In the genomic region with DNA sequence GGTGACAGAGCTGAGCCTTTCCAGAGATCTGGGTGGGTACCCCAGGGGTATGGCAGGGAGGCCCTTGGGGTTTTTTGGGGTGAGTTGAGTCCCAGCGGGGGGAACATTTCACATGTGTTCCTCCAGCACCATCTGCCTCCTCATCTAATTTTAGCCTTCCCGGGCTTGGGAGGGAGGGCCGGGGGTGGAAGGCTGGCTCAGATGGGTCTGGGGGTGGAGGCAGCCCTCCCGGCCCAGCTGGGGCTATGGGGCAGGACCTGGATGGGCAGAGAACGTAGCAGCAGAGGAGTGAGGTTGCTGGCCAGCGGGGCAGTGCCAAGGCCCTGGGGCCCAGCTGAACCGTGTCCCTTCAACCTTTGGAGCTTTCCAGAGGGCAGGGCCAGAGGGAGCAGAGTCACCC, we compare ENCODE assay signal across 23 cellular contexts.
"Had no signal": no experiment of that assay in that cellular context is flagged by ENCODE, and none has a peak within 500 bp of the region (broad histone marks: within the 10 kb centered on the region; RNA-seq: fewer than 3 reads in every experiment).

No MANE protein-coding gene starts in this region.

- H3K4me1 ChIP-seq: foreskin keratinocyte, right lobe of liver had no signal

- H3K36me3 Mint-ChIP-seq: activated naive CD4-positive, alpha-beta T cell treated with anti-CD3 and anti-CD28 coated beads, Interleukin-2, amount 50 U/mL, for 72 hours; stimulated activated naive B cell treated with anti-CD40 and anti-IgM and Interleukin-4, amounts not matched to agents 10 μg/mL and 1 μg/mL and 100 μg/mL, for 72 hours had no signal

- H3K9me3 ChIP-seq: right lobe of liver, transverse colon had no signal

- H3K4me3 ChIP-seq: lung, right lobe of liver, transverse colon had no signal

- H3K27me3 ChIP-seq: brain microvascular endothelial cell, foreskin keratinocyte, right lobe of liver, transverse colon had no signal

- H3K27ac Mint-ChIP-seq: activated T-cell treated with anti-CD3 and anti-CD28 coated beads, Interleukin-2, amount 50 U/mL, for 24 hours; activated T-helper 17 cell treated with anti-CD3 and anti-CD28 coated beads, Interleukin-2, amount 50 U/mL, for 72 hours; stimulated activated naive B cell treated with anti-CD40 and anti-IgM and Interleukin-4, amounts not matched to agents 10 μg/mL and 1 μg/mL and 100 μg/mL, for 72 hours had no signal

- H3K27ac ChIP-seq: brain microvascular endothelial cell, foreskin keratinocyte, right lobe of liver, transverse colon had no signal

- ATAC-seq: activated naive CD4-positive, alpha-beta T cell treated with anti-CD3 and anti-CD28 coated beads, Interleukin-2, amount 50 U/mL, for 72 hours; activated T-helper 17 cell treated with anti-CD3 and anti-CD28 coated beads, Interleukin-2, amount 50 U/mL, for 72 hours; foreskin keratinocyte; naive thymus-derived CD4-positive, alpha-beta T cell; stimulated activated naive B cell treated with anti-CD40 and anti-IgM and Interleukin-4, amounts not matched to agents 10 μg/mL and 1 μg/mL and 100 μg/mL, for 72 hours had no signal

- H3K9me3 Mint-ChIP-seq: activated naive CD4-positive, alpha-beta T cell treated with anti-CD3 and anti-CD28 coated beads, Interleukin-2, amount 50 U/mL, for 72 hours; activated T-cell treated with anti-CD3 and anti-CD28 coated beads, Interleukin-2, amount 50 U/mL, for 24 hours; activated T-helper 17 cell treated with anti-CD3 and anti-CD28 coated beads, Interleukin-2, amount 50 U/mL, for 72 hours; naive thymus-derived CD4-positive, alpha-beta T cell; neural crest cell; stimulated activated naive B cell treated with anti-CD40 and anti-IgM and Interleukin-4, amounts not matched to agents 10 μg/mL and 1 μg/mL and 100 μg/mL, for 72 hours had no signal

- DNase-seq: activated CD4-positive, alpha-beta T cell treated with anti-CD3 and anti-CD28 coated beads for 1 hour; activated CD8-positive, alpha-beta memory T cell treated with anti-CD3 and anti-CD28 coated beads for 24 hours; activated CD8-positive, alpha-beta memory T cell treated with anti-CD3 and anti-CD28 coated beads, Interleukin-2, amount 50 U/mL, for 4 hours; activated T-cell treated with anti-CD3 and anti-CD28 coated beads, Interleukin-2, amount 50 U/mL, for 24 hours; aorta; brain microvascular endothelial cell; central memory CD4-positive, alpha-beta T cell; cortex of kidney; effector CD4-positive, alpha-beta T cell; erythroblast; foreskin keratinocyte; kidney; naive thymus-derived CD4-positive, alpha-beta T cell; occipital lobe; right lobe of liver; small intestine; stimulated activated CD4-positive, alpha-beta T cell treated with anti-CD3 and anti-CD28 coated beads, Interleukin-2, amount 100 ng/mL, for 24 hours; stimulated activated naive B cell treated with anti-CD40 and anti-IgM and Interleukin-4, amounts not matched to agents 10 μg/mL and 1 μg/mL and 100 μg/mL, for 72 hours; transverse colon had no signal

- H3K4me3 Mint-ChIP-seq: activated T-cell treated with anti-CD3 and anti-CD28 coated beads, Interleukin-2, amount 50 U/mL, for 24 hours; activated T-helper 17 cell treated with anti-CD3 and anti-CD28 coated beads, Interleukin-2, amount 50 U/mL, for 72 hours; naive thymus-derived CD4-positive, alpha-beta T cell; neural crest cell; stimulated activated naive B cell treated with anti-CD40 and anti-IgM and Interleukin-4, amounts not matched to agents 10 μg/mL and 1 μg/mL and 100 μg/mL, for 72 hours had no signal

- H3K27me3 Mint-ChIP-seq: activated T-cell treated with anti-CD3 and anti-CD28 coated beads, Interleukin-2, amount 50 U/mL, for 24 hours; activated T-helper 17 cell treated with anti-CD3 and anti-CD28 coated beads, Interleukin-2, amount 50 U/mL, for 72 hours; naive thymus-derived CD4-positive, alpha-beta T cell had no signal

- H3K36me3 ChIP-seq: brain microvascular endothelial cell, right lobe of liver, transverse colon had no signal
